Comparison of ENCODE assay signal across 8 cellular contexts in the genomic region with DNA sequence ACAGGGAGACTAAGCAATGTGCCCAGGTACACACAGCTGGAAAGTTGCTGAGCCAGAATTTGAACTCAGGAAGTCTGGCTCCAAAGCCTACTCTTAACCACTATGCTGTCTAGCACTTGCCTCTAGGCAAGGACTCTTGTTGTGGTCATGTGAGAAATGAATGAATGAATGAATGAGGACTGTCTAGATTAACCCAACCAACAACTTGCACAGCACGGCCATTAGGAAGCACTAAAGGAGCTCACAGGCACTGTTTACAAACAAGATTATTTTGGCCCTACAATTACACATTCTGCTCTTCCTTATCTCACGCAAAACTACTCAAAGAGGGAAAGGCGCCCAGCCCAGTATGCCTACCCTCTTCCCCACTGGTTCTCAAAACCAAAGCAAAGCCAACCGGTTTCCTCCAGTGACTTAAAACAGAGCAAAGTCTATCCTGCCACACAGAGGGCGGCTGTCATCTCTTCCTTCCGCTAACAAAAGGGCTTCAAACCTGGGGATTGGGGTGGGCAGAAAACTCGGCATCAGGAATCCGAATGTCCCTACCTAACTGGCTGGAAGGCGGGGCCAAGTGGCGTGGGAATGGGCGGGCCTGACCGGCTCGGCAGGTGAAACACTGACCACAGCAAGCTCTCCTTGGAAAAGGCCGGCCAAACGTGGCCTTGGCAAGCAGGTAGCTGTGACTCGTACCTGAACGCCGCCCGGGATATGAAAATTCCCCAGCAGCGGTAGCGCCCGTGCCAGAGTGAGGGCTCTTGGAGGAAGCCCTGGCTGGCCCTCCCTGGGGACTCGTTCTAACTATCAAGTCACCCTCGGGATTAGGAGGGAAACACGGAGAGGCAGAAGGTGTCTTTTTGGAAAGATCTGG. TPM values are rescaled to one million over a fixed set of nuclear protein-coding genes. Genes with fewer than 3 reads are reported as not detected.
DNase-seq lines count a peak whose midpoint lies in the region; ATAC-seq and TF ChIP-seq lines count a peak whose summit lies in the region.

No MANE protein-coding gene starts in this region.

- peaks cover 88% of the 10 kb centered on the region for H3K4me1 Mint-ChIP-seq in activated B cell treated with CpG ODN at 0.5 μM for 24 hours

- WGBS in mesodermal cell (ENCODE audit: insufficient coverage in 2 of 2), 2 experiments, result 4% methylated on average over 21 to 24 of the region's 25 CpGs
- WGBS in suprapubic skin, result 1% methylated on average over 14 of the region's 25 CpGs

- H3K27ac ChIP-seq in mesodermal cell (ENCODE audit: low read depth, low read length, severe bottlenecking) (peak overlapping the region; percentile 82), suprapubic skin (peak overlapping the region; percentile 99)

- H3K4me3 Mint-ChIP-seq in activated B cell treated with CpG ODN at 0.5 μM for 24 hours, result peak overlapping the region; percentile 91

- no peaks in the 10 kb centered on the region for H3K27me3 Mint-ChIP-seq in activated B cell treated with CpG ODN at 0.5 μM for 24 hours

- CTCF ChIA-PET in activated B cell treated with CpG ODN at 0.5 μM for 24 hours (lab: Charles Lee), result interaction anchor here (0.7 to 1.7 kb wide), 3 partner anchors 13 to 42 kb away, joined by 3 to 6 read pairs (median 3); no protein-coding TSS in a partner anchor

- H3K27me3 ChIP-seq in endocrine pancreas (ENCODE audit: control insufficient read depth, insufficient read depth, low read length) (no peaks in the 10 kb centered on the region), suprapubic skin (no peaks in the 10 kb centered on the region)

- H3K9me3 ChIP-seq in endocrine pancreas (ENCODE audit: control insufficient read depth, low read length), result no peaks in the 10 kb centered on the region
- H3K9me3 ChIP-seq in mesodermal cell (ENCODE audit: control insufficient read depth, low read length), result no peaks in the 10 kb centered on the region
- no peaks in the 10 kb centered on the region for H3K9me3 ChIP-seq in suprapubic skin

- H3K4me3 ChIP-seq in endocrine pancreas (ENCODE audit: control insufficient read depth, insufficient read depth, low read length) (peak overlapping the region; percentile 85), mesodermal cell (ENCODE audit: extremely low read depth, insufficient read depth, low read length, poor library complexity, severe bottlenecking) (peak overlapping the region; percentile 95), suprapubic skin (peak overlapping the region; percentile 98)

- TF ChIP-seq EP300 in suprapubic skin (IDR thresholded peaks at IDR 0.05), result no peak

- TF ChIP-seq CTCF in activated B cell treated with CpG ODN at 0.5 μM for 24 hours (IDR thresholded peaks at IDR 0.05), result no peak
- no peak for TF ChIP-seq CTCF in suprapubic skin (IDR thresholded peaks at IDR 0.05)

- ATAC-seq in activated B cell treated with CpG ODN at 0.5 μM for 24 hours (ENCODE audit: low read depth) (no peak), GM21360 (IDR thresholded peaks at IDR 0.05; ENCODE audit: unreplicated experiment) (no peak)

- peaks cover 39% of the 10 kb centered on the region for H3K36me3 Mint-ChIP-seq in activated B cell treated with CpG ODN at 0.5 μM for 24 hours (ENCODE audit: low read depth)

- peaks cover 6% of the 10 kb centered on the region for H3K4me1 ChIP-seq in endocrine pancreas (ENCODE audit: control insufficient read depth, insufficient read depth, low read length)
- H3K4me1 ChIP-seq in mesodermal cell (ENCODE audit: control insufficient read depth, insufficient read depth, low read length, poor library complexity, severe bottlenecking), result peaks cover 40% of the 10 kb centered on the region
- H3K4me1 ChIP-seq in suprapubic skin, result peaks cover 50% of the 10 kb centered on the region

- peak overlapping the region; percentile 86 for H3K27ac Mint-ChIP-seq in activated B cell treated with CpG ODN at 0.5 μM for 24 hours

- intact Hi-C loops in activated B cell treated with CpG ODN at 0.5 μM for 24 hours (cut with micrococcal nuclease), result loop anchor here (5.0 kb wide), 3 partner anchors 237 to 1307 kb away; partner anchors contain the start of genes AGO3, TRAPPC3 and ZMYM1

- no peaks in the 10 kb centered on the region for H3K9me3 Mint-ChIP-seq in activated B cell treated with CpG ODN at 0.5 μM for 24 hours

- H3K36me3 ChIP-seq in endocrine pancreas (ENCODE audit: control insufficient read depth, insufficient read depth, low read length), result no peaks in the 10 kb centered on the region
- H3K36me3 ChIP-seq in mesodermal cell (ENCODE audit: control insufficient read depth, insufficient read depth, low read length), result peaks cover 25% of the 10 kb centered on the region
- H3K36me3 ChIP-seq in suprapubic skin, result no peaks in the 10 kb centered on the region

- DNase-seq in NCI-H2081 (lab: John Stamatoyannopoulos, UW), result peak; percentile 62 to 63
- no peak for DNase-seq in NCI-H2081 treated with DMSO at 0.1 percent for 48 hours (lab: John Stamatoyannopoulos, UW)
- peak; percentile 60 for DNase-seq in NCI-H2107 treated with DMSO at 0.1 percent for 48 hours (lab: John Stamatoyannopoulos, UW; ENCODE audit: unreplicated experiment)
- DNase-seq in activated B cell treated with CpG ODN at 0.5 μM for 24 hours, result no peak
- DNase-seq in suprapubic skin (ENCODE audit: low spot score in 2 of 2), result peak; percentile 85 to 89

- TF ChIP-seq POLR2A in suprapubic skin (IDR thresholded peaks at IDR 0.05), result no peak

- peak overlapping the region; percentile 100 for H3K9ac ChIP-seq in endocrine pancreas (ENCODE audit: control insufficient read depth, insufficient read depth, low read length)

- POLR2A ChIA-PET in activated B cell treated with CpG ODN at 0.5 μM for 24 hours (lab: Charles Lee), result interaction anchor here (0.6 to 3.2 kb wide), 14 partner anchors 7 to 236 kb away, joined by 3 to 26 read pairs (median 4); partner anchors contain the start of genes LSM10, MAP7D1 and TRAPPC3

RNA-seq across cellular contexts. Expression of gene STK40, which starts 0.9 kb away (rescaled TPM):
- total RNA-seq in activated B cell treated with CpG ODN at 0.5 μM for 24 hours (62.7 and 63.7 TPM in 2 replicates), suprapubic skin (10 to 100 TPM; 29.0 to 69.5 (median 51.8) TPM)
- 40.0 TPM for polyA plus RNA-seq in mesodermal cell (2013, experiment 1 of 2)
- polyA plus RNA-seq in mesodermal cell (2013, experiment 2 of 2), result 35.6 TPM

RNA-seq across cellular contexts. Expression of gene LSM10, which starts 12.9 kb away (rescaled TPM):
- 59.8 and 62.7 TPM in 2 replicates for total RNA-seq in activated B cell treated with CpG ODN at 0.5 μM for 24 hours
- 39.4 TPM for polyA plus RNA-seq in mesodermal cell (2013, experiment 1 of 2)
- polyA plus RNA-seq in mesodermal cell (2013, experiment 2 of 2), result 36.1 TPM
- 10 to 100 TPM; 19.2 to 22.6 (median 21.4) TPM for total RNA-seq in suprapubic skin

Comparison
In these comparisons a context has a peak if more than half of its experiments do, and no peak if none do; other contexts are left out.
1. DNase-seq: peak in NCI-H2081 (2 of 2), NCI-H2107 treated with DMSO at 0.1 percent for 48 hours (single experiment) and suprapubic skin (2 of 2); none in NCI-H2081 treated with DMSO at 0.1 percent for 48 hours (single experiment) and activated B cell treated with CpG ODN at 0.5 μM for 24 hours (single experiment).
2. Peak in every context shown above with its lines, with median percentiles within 50 percentile points of each other: H3K4me3 ChIP-seq.